In genomic region chr1:19770436-19771190, GRCh38 we compare ENCODE assay signal across 21 cellular contexts. TPM values are rescaled to one million over a fixed set of nuclear protein-coding genes. Genes with fewer than 3 reads are reported as not detected.
DNase-seq lines count a peak whose midpoint lies in the region; ATAC-seq, FAIRE-seq and TF ChIP-seq lines count a peak whose summit lies in the region.
"Had no signal": no experiment of that assay in that cellular context is flagged by ENCODE, and none has a peak within 500 bp of the region (broad histone marks: within the 10 kb centered on the region; RNA-seq: fewer than 3 reads in every experiment).

No MANE protein-coding gene starts in this region.

- TF ChIP-seq RAD21 in A549 (conservative IDR thresholded peaks at IDR 0.05 in 1 of 2, IDR thresholded peaks at IDR 0.05 in 1 of 2) (no peak), H1 (IDR thresholded peaks at IDR 0.05 in 1 of 2, conservative IDR thresholded peaks at IDR 0.05 in 1 of 2; ENCODE audit: low read depth in 2 of 2, low read length in 2 of 2) (no peak)

- H3K14ac ChIP-seq in H1 (ENCODE audit: insufficient read length) = no peak overlapping the region

- H2AK5ac ChIP-seq in H1 (ENCODE audit: low read depth, low read length) = no peak overlapping the region

- TF ChIP-seq EP300 in A549 (IDR thresholded peaks at IDR 0.05) (no peak), H1 (IDR thresholded peaks at IDR 0.05; ENCODE audit: borderline replicate concordance in 1 of 2, low read depth in 2 of 2, low read length in 2 of 2) (no peak)

- DNase-seq in A549 (ENCODE audit: low read depth in 1 of 2, low spot score in 1 of 2) (no peak), NCI-H2196 (lab: John Stamatoyannopoulos, UW; ENCODE audit: unreplicated experiment) (peak; percentile 17), H1 (ENCODE audit: low read depth in 1 of 2, low spot score in 2 of 2) (no peak), GDM1 (lab: John Stamatoyannopoulos, UW) (no peak), cerebellar nuclear complex (lab: John Stamatoyannopoulos, UW) (no peak), mucosa of gallbladder (ENCODE audit: low spot score) (no peak)
- DNase-seq: CD4-positive, CD25-positive, alpha-beta regulatory T cell; COR-L47; GM23248; HCEC 1CT; KBM-7; NCI-H187; NCI-H2227 treated with DMSO at 0.1 percent for 48 hours; NCI-H526 treated with DMSO at 0.1 percent for 48 hours; Right ventricle myocardium superior had no signal

- H4K20me1 ChIP-seq in BLaER1 treated with 17β-estradiol and CSF1 and Interleukin-3, amounts not matched to agents 10 nM and 100 nM = peaks cover 0 to 19% (median 0%) of the 10 kb centered on the region in 11 experiments; a peak in 3 of 22 replicates
- no peaks in the 10 kb centered on the region for H4K20me1 ChIP-seq in H1 (replicated peaks in 1 of 2; ENCODE audit: control insufficient read depth in 1 of 2, insufficient read depth in 2 of 2, low read length in 2 of 2)

- H2BK20ac ChIP-seq in H1 (ENCODE audit: low read length) = no peak overlapping the region

- no peak overlapping the region for H4K91ac ChIP-seq in H1 (replicated peaks; ENCODE audit: insufficient read length, low read length)

- POLR2A ChIA-PET in A549 (lab: Yijun Ruan, JAX) = no interaction called here
- POLR2A ChIA-PET in H1 (lab: Charles Lee; ENCODE audit: partially characterized antibody) = no interaction called here

- H3K9me3 ChIP-seq in A549 (no peaks in the 10 kb centered on the region), H1 (ENCODE audit: insufficient read depth in 2 of 2, low read depth in 1 of 2, low read length in 1 of 2) (no peaks in the 10 kb centered on the region)
- H3K9me3 ChIP-seq in BLaER1 treated with 17β-estradiol and CSF1 and Interleukin-3, amounts not matched to agents 10 nM and 100 nM (replicated peaks in 1 of 11) = no peaks in the 10 kb centered on the region

- H4K8ac ChIP-seq in H1 (ENCODE audit: extremely low read depth, insufficient read depth, low read length) = no peak overlapping the region

- H2BK5ac ChIP-seq in H1 (ENCODE audit: low read depth, low read length) = no peak overlapping the region

- CTCF ChIA-PET in A549 (lab: Yijun Ruan, JAX) (interaction anchor here (0.9 to 1.4 kb wide), 3 partner anchors 9 to 55 kb away, joined by 3 read pairs; no protein-coding TSS in a partner anchor), H1 (lab: Charles Lee; ENCODE audit: partially characterized antibody) (interaction anchor here (0.6 to 9.2 kb wide), 10 partner anchors 8 to 381 kb away, joined by 3 to 74 read pairs (median 4); partner anchors contain the start of gene OTUD3)

- H2BK15ac ChIP-seq in H1 (ENCODE audit: low read length) = no peak overlapping the region

- H3K4me2 ChIP-seq in A549 (no peak overlapping the region), H1 (ENCODE audit: insufficient read depth in 1 of 2, low read depth in 2 of 2, low read length in 2 of 2) (no peak overlapping the region)
- H3K4me2 ChIP-seq in BLaER1 treated with 17β-estradiol and CSF1 and Interleukin-3, amounts not matched to agents 10 nM and 100 nM = peak overlapping the region in 10 of 11 experiments; percentile 51 to 91 (median 74); a peak in 18 of 22 replicates

- no peak overlapping the region for H3K4ac ChIP-seq in H1 (replicated peaks; ENCODE audit: insufficient read length, low read depth, low read length)

- H3K27me3 ChIP-seq in BLaER1 treated with 17β-estradiol and CSF1 and Interleukin-3, amounts not matched to agents 10 nM and 100 nM = peaks cover 0 to 5% (median 0%) of the 10 kb centered on the region in 11 experiments; a peak in 1 of 22 replicates
- no peaks in the 10 kb centered on the region for H3K27me3 ChIP-seq in H1 (replicated peaks in 1 of 4; ENCODE audit: control insufficient read depth in 3 of 4, extremely low read depth in 1 of 4, insufficient read depth in 3 of 4, low read length in 3 of 4)

- no peak overlapping the region for H3K23ac ChIP-seq in H1 (ENCODE audit: insufficient read length)

- no peaks in the 10 kb centered on the region for H3K23me2 ChIP-seq in H1 (ENCODE audit: low read depth, low read length)

- H3K9ac ChIP-seq in BLaER1 treated with 17β-estradiol and CSF1 and Interleukin-3, amounts not matched to agents 10 nM and 100 nM = peak overlapping the region in 3 of 11 experiments; percentile 16 to 60 (median 39); a peak in 3 of 22 replicates
- H3K9ac ChIP-seq in H1 (replicated peaks in 1 of 4; ENCODE audit: extremely low read depth in 1 of 4, low read depth in 3 of 4, low read length in 3 of 4) = no peak overlapping the region
- H3K9ac ChIP-seq: GM23248 had no signal

- H2BK120ac ChIP-seq in H1 (replicated peaks; ENCODE audit: low read depth, low read length) = no peak overlapping the region

- H3K36me3 ChIP-seq in BLaER1 treated with 17β-estradiol and CSF1 and Interleukin-3, amounts not matched to agents 10 nM and 100 nM = peaks cover 0 to 7% (median 0%) of the 10 kb centered on the region in 11 experiments; a peak in 1 of 22 replicates
- H3K36me3 ChIP-seq in H1 (ENCODE audit: control insufficient read depth in 2 of 4, insufficient read depth in 4 of 4, low read length in 3 of 4) = no peaks in the 10 kb centered on the region

- TF ChIP-seq CTCF in A549 (IDR thresholded peaks at IDR 0.05) (no peak), H1 (IDR thresholded peaks at IDR 0.05; ENCODE audit: control extremely low read depth in 1 of 3, insufficient read depth in 1 of 3, low read depth in 1 of 3, low read length in 3 of 3) (no peak)

- no peak overlapping the region for H4K5ac ChIP-seq in H1 (ENCODE audit: insufficient read length, low read depth, low read length)

- no peak overlapping the region for H2BK12ac ChIP-seq in H1 (ENCODE audit: low read depth, low read length)

- H3K18ac ChIP-seq in H1 (ENCODE audit: extremely low read depth, low read length) = no peak overlapping the region

- no peaks in the 10 kb centered on the region for H3K79me1 ChIP-seq in H1 (ENCODE audit: low read depth, low read length)

- no peak overlapping the region for H2AFZ ChIP-seq in H1 (ENCODE audit: low read length)
- H2AFZ ChIP-seq: GM23248 had no signal

- FAIRE-seq in A549 (lab: Jason Lieb, UNC) (no peak), H1 (lab: Jason Lieb, UNC) (no peak)
- FAIRE-seq: GM12878, GM19239 had no signal

- H3K4me3 ChIP-seq in A549 (no peak overlapping the region), H1 (ENCODE audit: extremely low read depth in 1 of 4, insufficient read depth in 2 of 4, low read depth in 3 of 4, low read length in 4 of 4) (no peak overlapping the region)
- no peak overlapping the region for H3K4me3 ChIP-seq in BLaER1 treated with 17β-estradiol and CSF1 and Interleukin-3, amounts not matched to agents 10 nM and 100 nM
- H3K4me3 ChIP-seq: GM12878, GM23248, SK-N-MC had no signal

- H3K4me1 ChIP-seq in A549 (peaks cover 8% of the 10 kb centered on the region), H1 (replicated peaks in 1 of 4; ENCODE audit: control insufficient read depth in 3 of 4, insufficient read depth in 4 of 4, low read length in 3 of 4) (peaks cover 6 to 19% (median 14%) of the 10 kb centered on the region in 4 experiments)
- H3K4me1 ChIP-seq in BLaER1 treated with 17β-estradiol and CSF1 and Interleukin-3, amounts not matched to agents 10 nM and 100 nM = peaks cover 26 to 83% (median 77%) of the 10 kb centered on the region in 10 experiments

- H3K27ac ChIP-seq in A549 (no peak overlapping the region), H1 (ENCODE audit: low read depth, low read length) (no peak overlapping the region)
- peak overlapping the region in 4 of 11 experiments; percentile 37 to 67 (median 51); a peak in 6 of 22 replicates for H3K27ac ChIP-seq in BLaER1 treated with 17β-estradiol and CSF1 and Interleukin-3, amounts not matched to agents 10 nM and 100 nM
- H3K27ac ChIP-seq: GM23248, SK-N-MC had no signal

- WGBS in A549 (ENCODE audit: missing lambda C conversion rate) = 76% methylated on average over 10 of the region's 10 CpGs
- WGBS in H1 (ENCODE audit: extremely low coverage in 1 of 2, insufficient coverage in 1 of 2, insufficient read length in 1 of 2, insufficient replicate concordance in 2 of 2, low coverage in 1 of 2, low lambda C conversion rate in 2 of 2, missing lambda C conversion rate in 1 of 2), 2 experiments = 79% methylated on average over 10 of the region's 10 CpGs; no CpG with 5 or more reads in 1 of the 2 experiments

- H3K56ac ChIP-seq in H1 (replicated peaks; ENCODE audit: insufficient read length, low read depth, low read length) = no peak overlapping the region

- ATAC-seq in A549 = no peak
- ATAC-seq: GM12878 had no signal

- TF ChIP-seq POLR2A in A549 (IDR thresholded peaks at IDR 0.05; ENCODE audit: low read length) = no peak
- no peak for TF ChIP-seq POLR2A in H1 (IDR thresholded peaks at IDR 0.05; ENCODE audit: control extremely low read depth in 1 of 2, low read depth in 2 of 2, low read length in 2 of 2)

- H3K79me2 ChIP-seq in H1 (ENCODE audit: control insufficient read depth in 1 of 2, insufficient read depth in 2 of 2, low read length in 2 of 2) = no peaks in the 10 kb centered on the region

RNA-seq across cellular contexts. Expression of gene TMCO4, which starts 29.1 kb away (rescaled TPM):
- 4.0 and 6.0 TPM in 2 replicates for polyA plus RNA-seq in A549 (2011; rRNA removed)
- 3.6 and 4.8 TPM in 2 replicates for polyA plus RNA-seq in A549 (2012; cell fraction: cytosol; rRNA removed)
- 6.9 and 8.0 TPM in 2 replicates for polyA plus RNA-seq in A549 (2012; cell fraction: nucleus; rRNA removed)
- polyA plus RNA-seq in A549 (2017; fragmentation: RNase III; extraction: RNeasy Plus Mini Kit Qiagen cat#74134 plus additional on column Dnase treatment) = 3.9 to 5.3 TPM (median 4.6 TPM) in 3 replicates
- 7.0 and 7.4 TPM in 2 replicates for polyA minus RNA-seq in A549 (2011; rRNA and poly(A)+ RNA removed)
- 3.0 and 3.1 TPM in 2 replicates for total RNA-seq in H1 (2021; fragmentation: NEBNext Ultra II Directional; extraction: Animal tissue kit (Norgen Biotek cat#: 25700))
- 3.1 and 3.6 TPM in 2 replicates for polyA plus RNA-seq in H1 (2011; rRNA removed)
- 4.0 TPM for polyA plus RNA-seq in H1 (2011; cell fraction: cytosol; rRNA removed)
- polyA plus RNA-seq in H1 (2011; cell fraction: nucleus; rRNA removed) = 4.4 TPM
- polyA plus RNA-seq in H1 (2012, experiment 1 of 2) = 2.1 to 4.3 TPM (median 3.2 TPM) in 4 replicates
- 2.9 TPM for polyA plus RNA-seq in H1 (2012, experiment 2 of 2)
- polyA plus RNA-seq in H1 (2013, experiment 1 of 2) = 2.7 TPM
- polyA plus RNA-seq in H1 (2013, experiment 2 of 2) = 3.2 TPM
- polyA minus RNA-seq in H1 (2011; rRNA and poly(A)+ RNA removed) = 3.2 TPM in 2 replicates
- 3.6 TPM for polyA minus RNA-seq in H1 (2011; cell fraction: cytosol; rRNA and poly(A)+ RNA removed)
- polyA minus RNA-seq in H1 (2011; cell fraction: nucleus; rRNA and poly(A)+ RNA removed) = 3.7 TPM
- total RNA-seq in mucosa of gallbladder = 31.1 TPM

RNA-seq across cellular contexts. Expression of gene RNF186, which starts 44.5 kb away (rescaled TPM):
- not detected in 2 replicates for polyA plus RNA-seq in A549 (2011; rRNA removed)
- polyA plus RNA-seq in A549 (2012; cell fraction: cytosol; rRNA removed) = not detected in 2 replicates
- polyA plus RNA-seq in A549 (2012; cell fraction: nucleus; rRNA removed) = not detected in 2 replicates
- polyA plus RNA-seq in A549 (2017; fragmentation: RNase III; extraction: RNeasy Plus Mini Kit Qiagen cat#74134 plus additional on column Dnase treatment) = not detected in 3 replicates
- polyA minus RNA-seq in A549 (2011; rRNA and poly(A)+ RNA removed) = not detected in 2 replicates
- not detected in 2 replicates for total RNA-seq in H1 (2021; fragmentation: NEBNext Ultra II Directional; extraction: Animal tissue kit (Norgen Biotek cat#: 25700))
- polyA plus RNA-seq in H1 (2011; rRNA removed) = 0.05 TPM in 1 of 2 replicates, not detected in the other
- polyA plus RNA-seq in H1 (2011; cell fraction: cytosol; rRNA removed) = not detected
- polyA plus RNA-seq in H1 (2011; cell fraction: nucleus; rRNA removed) = not detected
- polyA plus RNA-seq in H1 (2012, experiment 1 of 2) = not detected in 4 replicates
- polyA plus RNA-seq in H1 (2012, experiment 2 of 2) = not detected
- not detected for polyA plus RNA-seq in H1 (2013, experiment 1 of 2)
- polyA plus RNA-seq in H1 (2013, experiment 2 of 2) = not detected
- polyA minus RNA-seq in H1 (2011; rRNA and poly(A)+ RNA removed) = not detected in 2 replicates
- polyA minus RNA-seq in H1 (2011; cell fraction: cytosol; rRNA and poly(A)+ RNA removed) = not detected
- polyA minus RNA-seq in H1 (2011; cell fraction: nucleus; rRNA and poly(A)+ RNA removed) = not detected
- total RNA-seq in mucosa of gallbladder = 0.32 TPM
- total RNA-seq: CD4-positive, CD25-positive, alpha-beta regulatory T cell; GM12878; GM23248; OCI-LY7; Right ventricle myocardium superior had no signal
- polyA plus RNA-seq: AG04450; CD4-positive, CD25-positive, alpha-beta regulatory T cell; GM12878; GM23248 had no signal

Comparison
In these comparisons a context has a peak if more than half of its experiments do, and no peak if none do; other contexts are left out.
1. H3K4me2 ChIP-seq: peak in BLaER1 treated with 17β-estradiol and CSF1 and Interleukin-3, amounts not matched to agents 10 nM and 100 nM (10 of 11); none in A549 (single experiment) and H1 (0 of 2).
2. Of the 18 proteins assayed by ChIP-seq in both H1 and A549: peak only in H1: KDM1A; only in A549: none; in both: none; in neither: 17.